ENCODE assay signal across 8 cellular contexts in the genomic region with DNA sequence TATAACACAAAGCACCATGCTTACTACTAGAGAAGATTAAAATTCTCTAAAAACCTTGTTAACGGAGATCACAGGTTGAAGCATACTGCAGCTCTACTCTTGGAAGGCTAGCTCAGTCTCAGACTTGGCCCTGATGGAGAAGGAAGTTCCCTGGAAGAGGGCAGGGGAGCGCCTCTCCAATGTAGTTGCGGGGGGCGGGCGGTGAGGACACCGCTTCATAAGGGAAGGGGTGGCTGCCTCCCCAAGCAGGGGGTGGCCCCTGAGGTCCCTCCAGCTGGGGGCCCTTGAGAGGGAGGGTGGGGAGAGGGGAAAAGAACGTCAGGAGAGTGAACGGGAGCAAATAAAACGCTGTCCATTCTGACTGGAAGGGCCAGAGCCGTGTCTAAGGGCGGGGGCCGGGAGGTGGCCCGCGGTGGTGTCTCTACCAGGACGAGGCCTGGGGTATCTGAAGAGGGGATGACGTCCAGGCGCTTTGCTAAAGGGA. TPM values are rescaled to one million over a fixed set of nuclear protein-coding genes. Genes with fewer than 3 reads are reported as not detected.
DNase-seq lines count a peak whose midpoint lies in the region; ATAC-seq and TF ChIP-seq lines count a peak whose summit lies in the region.

No MANE protein-coding gene starts in this region.

- H3K27ac Mint-ChIP-seq in immature natural killer cell: no peak overlapping the region

- H3K9me3 ChIP-seq in A673 (ENCODE audit: low read depth, low read length, poor library complexity, severe bottlenecking) (no peaks in the 10 kb centered on the region), lung (ENCODE audit: control insufficient read depth in 2 of 2, insufficient read depth in 1 of 2, low read length in 1 of 2) (no peaks in the 10 kb centered on the region), upper lobe of right lung (no peaks in the 10 kb centered on the region)

- CTCF ChIA-PET in A673 (lab: Charles Lee): no interaction called here

- no peaks in the 10 kb centered on the region for H3K27me3 ChIP-seq in A673 (replicated peaks; ENCODE audit: insufficient read depth, low read depth, low read length, poor library complexity)
- H3K27me3 ChIP-seq in lung (ENCODE audit: control insufficient read depth, insufficient read depth): no peaks in the 10 kb centered on the region
- H3K27me3 ChIP-seq in upper lobe of right lung: no peaks in the 10 kb centered on the region

- H3K4me1 ChIP-seq in A673 (ENCODE audit: insufficient read depth, low read length, poor library complexity, severe bottlenecking) (peaks cover 17% of the 10 kb centered on the region), lung (ENCODE audit: control insufficient read depth in 2 of 2, insufficient read depth in 2 of 2, low read length in 2 of 2) (peaks cover 0 to 15% of the 10 kb centered on the region in 2 donors), upper lobe of right lung (peaks cover 29% of the 10 kb centered on the region)

- no peaks in the 10 kb centered on the region for H3K36me3 Mint-ChIP-seq in immature natural killer cell

- TF ChIP-seq CTCF in A673 (conservative IDR thresholded peaks at IDR 0.05; ENCODE audit: low read depth, low read length) (no peak), lung (IDR thresholded peaks at IDR 0.05; ENCODE audit: control extremely low read depth, extremely low read depth) (no peak), upper lobe of right lung (IDR thresholded peaks at IDR 0.05) (no peak)

- H3K27me3 Mint-ChIP-seq in immature natural killer cell (ENCODE audit: low read depth in 3 of 3): peaks cover 7 to 13% (median 11%) of the 10 kb centered on the region in 3 donors

- H3K4me3 Mint-ChIP-seq in immature natural killer cell: no peak overlapping the region

- DNase-seq in A673 (ENCODE audit: low spot score) (peak; percentile 38), GDM1 (lab: John Stamatoyannopoulos, UW) (peak; percentile 37), NOMO-1 treated with dmso at 0.1 percent for 144 hours (lab: John Stamatoyannopoulos, UW; ENCODE audit: unreplicated experiment) (peak; percentile 37), lung (ENCODE audit: low spot score) (peak; percentile 33), upper lobe of right lung (peak; percentile 75), immature natural killer cell (no peak)
- DNase-seq in effector CD8-positive, alpha-beta T cell (lab: John Stamatoyannopoulos, UW): peak; percentile 26

- POLR2A ChIA-PET in A673 (lab: Charles Lee; ENCODE audit: low non-redundant PET): interaction anchor here (0.6 kb wide), 1 partner anchor 15 kb away, joined by 4 read pairs; no protein-coding TSS in a partner anchor

- H3K4me3 ChIP-seq in A673 (ENCODE audit: low read depth, low read length, poor library complexity, severe bottlenecking) (peak overlapping the region; percentile 96), lung (peak overlapping the region; percentile 76), upper lobe of right lung (peak overlapping the region; percentile 79)

- ATAC-seq in HG03064 (IDR thresholded peaks at IDR 0.05; ENCODE audit: low read depth, unreplicated experiment) (peak; percentile 27), lung (ENCODE audit: insufficient read depth, low FRiP score) (peak; percentile 35), upper lobe of right lung (peak; percentile 60)

- intact Hi-C loops in A673 (cut with micrococcal nuclease; ENCODE audit: unreplicated experiment): no loop called here
- intact Hi-C loops in upper lobe of right lung (cut with DNase I): no loop called here

- peak overlapping the region; percentile 98 for H3K27ac ChIP-seq in A673 (ENCODE audit: low read depth, low read length, poor library complexity, severe bottlenecking)
- H3K27ac ChIP-seq in lung (ENCODE audit: low read depth in 1 of 2, low read length in 1 of 2): peak overlapping the region; percentile 98 to 99
- H3K27ac ChIP-seq in upper lobe of right lung: peak overlapping the region; percentile 98

- no peaks in the 10 kb centered on the region for H3K36me3 ChIP-seq in A673 (ENCODE audit: insufficient read depth, low read length, poor library complexity, severe bottlenecking)
- H3K36me3 ChIP-seq in lung (ENCODE audit: control insufficient read depth in 2 of 2, insufficient read depth in 2 of 2, low read length in 2 of 2): no peaks in the 10 kb centered on the region
- H3K36me3 ChIP-seq in upper lobe of right lung: no peaks in the 10 kb centered on the region

- H3K9me3 Mint-ChIP-seq in immature natural killer cell: no peaks in the 10 kb centered on the region

- peaks cover 6 to 8% of the 10 kb centered on the region in 2 donors for H3K4me1 Mint-ChIP-seq in immature natural killer cell

- WGBS in lung, 2 donors: 5 to 7% methylated on average over 17 of the region's 17 CpGs

- BruUV-seq in A673 (replicated peaks; lab: Mats Ljungman, UMichigan): TSS peak; percentile 70

RNA-seq across cellular contexts. Expression of a gene that starts 0.6 kb away (rescaled TPM):
- total RNA-seq in A673 (2021) (40.0 and 45.9 TPM in 2 replicates), lung (100 to 1,000 TPM in 1 of 2 donors, 10 to 100 TPM in 1; 39.0 to 183 TPM), upper lobe of right lung (48.1 TPM)
- polyA plus RNA-seq in lung (10 to 100 TPM; 20.4 to 24.8 TPM), immature natural killer cell (10 to 100 TPM; 36.3 to 72.4 (median 43.5) TPM)

Comparison
In these comparisons a context has a peak if more than half of its experiments do, and no peak if none do; other contexts are left out.
1. DNase-seq: peak in A673 (single experiment), GDM1 (single experiment), NOMO-1 treated with dmso at 0.1 percent for 144 hours (single experiment), effector CD8-positive, alpha-beta T cell (single experiment), lung (single experiment) and upper lobe of right lung (single experiment); none in immature natural killer cell (0 of 3).
2. Peak in every context shown above with its lines, with median percentiles within 50 percentile points of each other: H3K27ac ChIP-seq, H3K4me3 ChIP-seq and ATAC-seq.